In the genomic region with DNA sequence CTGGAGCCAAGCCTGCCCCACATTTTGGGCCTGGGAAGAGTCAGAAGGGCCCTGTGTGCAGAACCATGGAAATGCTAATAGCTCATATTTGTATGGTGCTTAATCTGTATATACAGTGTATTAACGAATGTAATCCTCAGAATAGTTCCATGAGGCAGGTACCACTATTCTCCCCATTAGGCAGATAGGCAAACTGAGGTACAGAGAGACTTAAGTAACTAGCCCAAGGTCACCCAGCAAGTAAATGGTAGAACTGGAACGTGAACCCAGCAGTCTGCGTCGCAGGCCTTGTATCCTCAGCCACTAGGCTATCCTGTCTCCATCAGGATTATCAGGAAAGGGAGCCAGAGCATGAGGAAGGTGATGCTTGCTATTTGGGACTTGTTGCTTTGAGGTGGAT, we compare ENCODE assay signal across 17 cellular contexts. TPM values are rescaled to one million over a fixed set of nuclear protein-coding genes. Genes with fewer than 3 reads are reported as not detected.
DNase-seq lines count a peak whose midpoint lies in the region; ATAC-seq, FAIRE-seq and TF ChIP-seq lines count a peak whose summit lies in the region.
"Had no signal": no experiment of that assay in that cellular context is flagged by ENCODE, and none has a peak within 500 bp of the region (broad histone marks: within the 10 kb centered on the region; RNA-seq: fewer than 3 reads in every experiment).

No MANE protein-coding gene starts in this region.

- peak overlapping the region in 1 of 10 experiments; percentile 24; a peak in 2 of 20 replicates for H3K4me3 ChIP-seq in BLaER1 treated with 17β-estradiol and CSF1 and Interleukin-3, amounts not matched to agents 10 nM and 100 nM
- H3K4me3 ChIP-seq in HepG2 (replicated peaks in 1 of 3; ENCODE audit: insufficient read depth in 1 of 3, low read depth in 2 of 3, low read length in 3 of 3) (no peak overlapping the region), upper lobe of left lung (no peak overlapping the region)
- H3K4me3 ChIP-seq: GM12878, GM23338 had no signal

- H3K9ac ChIP-seq in BLaER1 treated with 17β-estradiol and CSF1 and Interleukin-3, amounts not matched to agents 10 nM and 100 nM, result peak overlapping the region in 1 of 11 experiments; percentile 44; a peak in 2 of 22 replicates
- no peak overlapping the region for H3K9ac ChIP-seq in HepG2 (ENCODE audit: insufficient read depth, low read depth, low read length)

- no peaks in the 10 kb centered on the region for H3K9me3 ChIP-seq in BLaER1 treated with 17β-estradiol and CSF1 and Interleukin-3, amounts not matched to agents 10 nM and 100 nM (replicated peaks in 1 of 11)
- H3K9me3 ChIP-seq in HepG2 (ENCODE audit: low read length), result no peaks in the 10 kb centered on the region
- no peaks in the 10 kb centered on the region for H3K9me3 ChIP-seq in upper lobe of left lung

- no peaks in the 10 kb centered on the region for H3K36me3 Mint-ChIP-seq in activated CD8-positive, alpha-beta T cell treated with anti-CD3 and anti-CD28 coated beads, Interleukin-2, amount 10 ng/mL, durations not matched to agents 7 days and 5 days (ENCODE audit: low read depth)
- H3K36me3 Mint-ChIP-seq: CD4-positive, CD25-positive, alpha-beta regulatory T cell had no signal

- CTCF ChIA-PET in HepG2 (lab: Yijun Ruan, JAX; ENCODE audit: low intra/inter-chr PET ratio, low total read pairs), result no interaction called here
- CTCF ChIA-PET in activated CD8-positive, alpha-beta T cell treated with anti-CD3 and anti-CD28 coated beads, Interleukin-2, amount 10 ng/mL, durations not matched to agents 7 days and 5 days (lab: Charles Lee), result interaction anchor here (0.8 kb wide), 1 partner anchor 46 kb away, joined by 3 read pairs; no protein-coding TSS in a partner anchor

- H3K27ac Mint-ChIP-seq in activated CD8-positive, alpha-beta T cell treated with anti-CD3 and anti-CD28 coated beads, Interleukin-2, amount 10 ng/mL, durations not matched to agents 7 days and 5 days, result no peak overlapping the region
- H3K27ac Mint-ChIP-seq: H9 had no signal

- peak overlapping the region in 5 of 11 experiments; percentile 21 to 50 (median 42); a peak in 7 of 22 replicates for H3K27ac ChIP-seq in BLaER1 treated with 17β-estradiol and CSF1 and Interleukin-3, amounts not matched to agents 10 nM and 100 nM
- H3K27ac ChIP-seq in caudate nucleus (ENCODE audit: low read depth, low read length) (peak overlapping the region; percentile 11), HepG2 (ENCODE audit: extremely low read length, insufficient read depth, low read length) (no peak overlapping the region), upper lobe of left lung (peak overlapping the region in 3 of 4 donors; percentile 32 to 55 (median 34))
- H3K27ac ChIP-seq: 22Rv1 had no signal

- H3K27me3 Mint-ChIP-seq in activated CD8-positive, alpha-beta T cell treated with anti-CD3 and anti-CD28 coated beads, Interleukin-2, amount 10 ng/mL, durations not matched to agents 7 days and 5 days (ENCODE audit: low read depth), result peaks cover 2% of the 10 kb centered on the region

- H3K4me1 Mint-ChIP-seq in activated CD8-positive, alpha-beta T cell treated with anti-CD3 and anti-CD28 coated beads, Interleukin-2, amount 10 ng/mL, durations not matched to agents 7 days and 5 days (ENCODE audit: low read depth), result no peaks in the 10 kb centered on the region

- DNase-seq in caudate nucleus (lab: John Stamatoyannopoulos, UW) (no peak), HepG2 (ENCODE audit: low spot score) (no peak), upper lobe of left lung (no peak), COR-L47 (lab: John Stamatoyannopoulos, UW) (no peak), HUDEP-2 (lab: John Stamatoyannopoulos, UW; ENCODE audit: unreplicated experiment in 76 of 76) (no peak)
- DNase-seq in activated CD4-positive, alpha-beta T cell treated with anti-CD3 and anti-CD28 coated beads for 48 hours, result no peak
- DNase-seq in activated CD8-positive, alpha-beta T cell treated with anti-CD3 and anti-CD28 coated beads, Interleukin-2, amount 10 ng/mL, durations not matched to agents 7 days and 5 days, result no peak
- DNase-seq: Calu3, DMS 273 treated with DMSO at 0.1 percent for 48 hours, H9, KBM-7 had no signal

- intact Hi-C loops in HepG2 (cut with micrococcal nuclease; ENCODE audit: unreplicated experiment), result no loop called here

- H3K36me3 ChIP-seq in BLaER1 treated with 17β-estradiol and CSF1 and Interleukin-3, amounts not matched to agents 10 nM and 100 nM, result no peaks in the 10 kb centered on the region
- no peaks in the 10 kb centered on the region for H3K36me3 ChIP-seq in HepG2 (replicated peaks in 1 of 2; ENCODE audit: control insufficient read depth in 1 of 2, insufficient read depth in 2 of 2, low read length in 2 of 2)
- H3K36me3 ChIP-seq in upper lobe of left lung, result no peaks in the 10 kb centered on the region

- 50% methylated on average over 4 of the region's 4 CpGs for WGBS in HepG2 (ENCODE audit: low lambda C conversion rate)
- WGBS in upper lobe of left lung, 2 donors, result 86 to 99% methylated on average over 2 to 4 of the region's 4 CpGs

- in situ Hi-C loops in HepG2 (cut with HindIII; ENCODE audit: extremely low pct_ligation_motif_present, low pct_unique_long_range_greater_than_20kb), result no loop called here

- no peaks in the 10 kb centered on the region for H3K9me3 Mint-ChIP-seq in activated CD8-positive, alpha-beta T cell treated with anti-CD3 and anti-CD28 coated beads, Interleukin-2, amount 10 ng/mL, durations not matched to agents 7 days and 5 days (ENCODE audit: insufficient read depth)
- H3K9me3 Mint-ChIP-seq: CD4-positive, CD25-positive, alpha-beta regulatory T cell; GM23338; H9 had no signal

- no peaks in the 10 kb centered on the region for H3K79me2 ChIP-seq in HepG2 (ENCODE audit: insufficient read depth, low read length)

- no TSS peak for BruUV-seq in HepG2 (replicated peaks; lab: Mats Ljungman, UMichigan)

- POLR2A ChIA-PET in HepG2 (lab: Yijun Ruan, JAX), result no interaction called here
- POLR2A ChIA-PET in activated CD8-positive, alpha-beta T cell treated with anti-CD3 and anti-CD28 coated beads, Interleukin-2, amount 10 ng/mL, durations not matched to agents 7 days and 5 days (lab: Charles Lee), result no interaction called here

- no peak overlapping the region for H2AFZ ChIP-seq in HepG2 (ENCODE audit: low read length)

- no peak overlapping the region for H3K4me3 Mint-ChIP-seq in activated CD8-positive, alpha-beta T cell treated with anti-CD3 and anti-CD28 coated beads, Interleukin-2, amount 10 ng/mL, durations not matched to agents 7 days and 5 days
- H3K4me3 Mint-ChIP-seq: CD4-positive, CD25-positive, alpha-beta regulatory T cell; GM23338; H9 had no signal

- peak overlapping the region in 9 of 11 experiments; percentile 3 to 96 (median 55); a peak in 13 of 22 replicates for H3K4me2 ChIP-seq in BLaER1 treated with 17β-estradiol and CSF1 and Interleukin-3, amounts not matched to agents 10 nM and 100 nM
- no peak overlapping the region for H3K4me2 ChIP-seq in HepG2 (ENCODE audit: low read depth, low read length)
- H3K4me2 ChIP-seq: GM23338 had no signal

- H4K20me1 ChIP-seq in BLaER1 treated with 17β-estradiol and CSF1 and Interleukin-3, amounts not matched to agents 10 nM and 100 nM, result no peaks in the 10 kb centered on the region
- H4K20me1 ChIP-seq in HepG2 (ENCODE audit: insufficient read depth, low read length), result no peaks in the 10 kb centered on the region

- no peaks in the 10 kb centered on the region for H3K27me3 ChIP-seq in BLaER1 treated with 17β-estradiol and CSF1 and Interleukin-3, amounts not matched to agents 10 nM and 100 nM
- 0 out of 5 replicates have a peak, but pooled peaks cover 0 to 11% of the 10 kb centered on the region in 2 experiments for H3K27me3 ChIP-seq in HepG2 (ENCODE audit: control insufficient read depth in 1 of 2, insufficient read depth in 2 of 2, low read length in 2 of 2)
- no peaks in the 10 kb centered on the region for H3K27me3 ChIP-seq in upper lobe of left lung

- TF ChIP-seq POLR2A in HepG2 (IDR thresholded peaks at IDR 0.05; ENCODE audit: insufficient read depth in 1 of 2, low read depth in 2 of 2, low read length in 2 of 2) (no peak), upper lobe of left lung (IDR thresholded peaks at IDR 0.05) (no peak)

- no peak for FAIRE-seq in HepG2 (lab: Jason Lieb, UNC)
- FAIRE-seq: GM12878, GM18507 had no signal

- peaks cover 0 to 29% (median 10%) of the 10 kb centered on the region in 10 experiments; a peak in 13 of 20 replicates for H3K4me1 ChIP-seq in BLaER1 treated with 17β-estradiol and CSF1 and Interleukin-3, amounts not matched to agents 10 nM and 100 nM
- H3K4me1 ChIP-seq in HepG2 (ENCODE audit: insufficient read depth, low read length) (peaks cover 57% of the 10 kb centered on the region), upper lobe of left lung (peaks cover 6 to 25% (median 18%) of the 10 kb centered on the region in 4 donors)

- no peak for TF ChIP-seq EP300 in HepG2 (IDR thresholded peaks at IDR 0.05; ENCODE audit: low read depth in 2 of 2, low read length in 2 of 2)
- TF ChIP-seq EP300 in HepG2 (CRISPR knock-in tag; IDR thresholded peaks at IDR 0.05; ENCODE audit: borderline replicate concordance), result no peak
- no peak for TF ChIP-seq EP300 in upper lobe of left lung (IDR thresholded peaks at IDR 0.05)

- no peak for TF ChIP-seq RAD21 in HepG2 (CRISPR knock-in tag; IDR thresholded peaks at IDR 0.05)

- TF ChIP-seq CTCF in HepG2 (CRISPR knock-in tag; IDR thresholded peaks at IDR 0.05) (no peak), upper lobe of left lung (IDR thresholded peaks at IDR 0.05) (no peak)

- ATAC-seq in HepG2 (no peak), upper lobe of left lung (ENCODE audit: low FRiP score in 2 of 2) (no peak)
- ATAC-seq in activated CD8-positive, alpha-beta T cell treated with anti-CD3 and anti-CD28 coated beads, Interleukin-2, amount 10 ng/mL, durations not matched to agents 7 days and 5 days, result no peak
- ATAC-seq: GM23338 had no signal

RNA-seq across cellular contexts. Expression of a gene that starts 28.0 kb away (rescaled TPM):
- total RNA-seq in HepG2 (2016; rRNA removed; fragmentation: Illumina TruSeq; extraction: Trizol) (11.0 and 12.9 TPM in 2 replicates), upper lobe of left lung (10 to 100 TPM; 12.5 to 24.8 (median 17.2) TPM)
- total RNA-seq in HepG2 (2016; cell fraction: cytosol; rRNA removed; fragmentation: Illumina TruSeq; extraction: Trizol; ENCODE audit: low read depth), result 7.1 and 9.3 TPM in 2 replicates
- 10.3 and 12.5 TPM in 2 replicates for total RNA-seq in HepG2 (2016; cell fraction: insoluble cytoplasmic fraction; rRNA removed; fragmentation: Illumina TruSeq; extraction: Trizol)
- 8.0 and 10.0 TPM in 2 replicates for total RNA-seq in HepG2 (2016; cell fraction: membrane; rRNA removed; fragmentation: Illumina TruSeq; extraction: Trizol)
- total RNA-seq in HepG2 (2016; cell fraction: nucleus; rRNA removed; fragmentation: Illumina TruSeq; extraction: Trizol), result 14.9 and 15.9 TPM in 2 replicates
- 21.4 and 23.4 TPM in 2 replicates for polyA plus RNA-seq in HepG2 (2011; rRNA removed)
- polyA plus RNA-seq in HepG2 (2011; cell fraction: cytosol; rRNA removed), result 10.4 and 19.7 TPM in 2 replicates
- polyA plus RNA-seq in HepG2 (2011; cell fraction: nucleus; rRNA removed), result 10.7 and 13.6 TPM in 2 replicates
- 13.7 TPM in 2 replicates for polyA plus RNA-seq in HepG2 (2012)
- polyA plus RNA-seq in HepG2 (2016; cell fraction: cytosol; fragmentation: Illumina TruSeq; extraction: Trizol; ENCODE audit: low read depth), result 3.3 and 5.1 TPM in 2 replicates
- polyA plus RNA-seq in HepG2 (2016; cell fraction: insoluble cytoplasmic fraction; fragmentation: Illumina TruSeq; extraction: Trizol; ENCODE audit: low read depth), result 9.0 and 10.0 TPM in 2 replicates
- 3.6 and 6.6 TPM in 2 replicates for polyA plus RNA-seq in HepG2 (2016; cell fraction: membrane; fragmentation: Illumina TruSeq; extraction: Trizol; ENCODE audit: low read depth)
- polyA plus RNA-seq in HepG2 (2016; cell fraction: nucleus; fragmentation: Illumina TruSeq; extraction: Trizol; ENCODE audit: insufficient read depth, low read depth), result 14.1 and 14.8 TPM in 2 replicates
- 10.1 and 13.0 TPM in 2 replicates for polyA minus RNA-seq in HepG2 (2011; rRNA and poly(A)+ RNA removed; ENCODE audit: low replicate concordance)
- 25.0 and 28.1 TPM in 2 replicates for polyA minus RNA-seq in HepG2 (2011; cell fraction: cytosol; rRNA and poly(A)+ RNA removed)
- 38.9 and 47.0 TPM in 2 replicates for polyA minus RNA-seq in HepG2 (2011; cell fraction: nucleus; rRNA and poly(A)+ RNA removed)
- 1 to 10 TPM; 3.1 to 3.2 TPM for total RNA-seq in activated CD8-positive, alpha-beta T cell treated with anti-CD3 and anti-CD28 coated beads, Interleukin-2, amount 10 ng/mL, durations not matched to agents 7 days and 5 days
